Comparison of ENCODE assay signal across 16 cellular contexts in the genomic region with DNA sequence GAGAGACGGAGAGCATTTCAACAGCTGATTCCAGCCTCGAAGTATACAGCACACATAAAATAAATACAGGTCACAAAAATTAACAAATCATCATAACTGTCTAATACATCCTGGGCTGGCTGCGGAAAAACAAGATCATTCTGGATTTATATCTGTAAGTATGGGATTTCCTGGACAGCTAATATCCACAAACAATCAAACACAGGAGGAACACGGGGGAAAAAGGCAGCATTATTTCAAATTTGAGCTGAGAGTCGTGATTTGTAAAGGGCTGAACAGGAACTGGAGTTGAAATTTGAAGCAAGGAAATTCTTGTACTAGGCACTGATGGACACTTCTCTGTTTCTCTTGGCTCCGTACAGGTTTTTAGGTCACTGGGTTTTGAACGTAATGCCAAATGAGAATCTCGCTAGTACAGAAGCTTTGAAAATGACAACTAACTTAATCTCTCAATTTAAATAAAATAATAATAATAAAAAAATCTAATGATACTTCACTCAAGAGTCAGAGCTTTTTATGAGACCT.
DNase-seq lines count a peak whose midpoint lies in the region; ATAC-seq and TF ChIP-seq lines count a peak whose summit lies in the region.
"Had no signal": no experiment of that assay in that cellular context is flagged by ENCODE, and none has a peak within 500 bp of the region (broad histone marks: within the 10 kb centered on the region; RNA-seq: fewer than 3 reads in every experiment).

No MANE protein-coding gene starts in this region.

- H3K4me3 Mint-ChIP-seq in Calu3 (ENCODE audit: low read depth, unreplicated experiment) (peak overlapping the region; percentile 29), progenitor cell of endocrine pancreas (ENCODE audit: low read depth) (no peak overlapping the region)

- no peak overlapping the region for H3K4me3 ChIP-seq in left ventricle myocardium inferior

- peaks cover 23% of the 10 kb centered on the region for H3K4me1 Mint-ChIP-seq in Calu3 (ENCODE audit: low read depth, unreplicated experiment)
- H3K4me1 Mint-ChIP-seq in progenitor cell of endocrine pancreas (ENCODE audit: low read depth) = peaks cover 58% of the 10 kb centered on the region

- ATAC-seq in GM21717 (IDR thresholded peaks at IDR 0.05; ENCODE audit: unreplicated experiment) = no peak

- H3K27me3 Mint-ChIP-seq in Calu3 (ENCODE audit: unreplicated experiment) (no peaks in the 10 kb centered on the region), progenitor cell of endocrine pancreas (no peaks in the 10 kb centered on the region)

- H3K27ac Mint-ChIP-seq in Calu3 (ENCODE audit: unreplicated experiment) = peak overlapping the region; percentile 87
- peak overlapping the region; percentile 80 for H3K27ac Mint-ChIP-seq in progenitor cell of endocrine pancreas

- no peaks in the 10 kb centered on the region for H3K9me3 ChIP-seq in left ventricle myocardium inferior (replicated peaks)

- H3K27ac ChIP-seq in left ventricle myocardium inferior (replicated peaks) = peak overlapping the region; percentile 49
- H3K27ac ChIP-seq: KMS-11, WERI-Rb-1 had no signal

- no peaks in the 10 kb centered on the region for H3K36me3 Mint-ChIP-seq in Calu3 (ENCODE audit: insufficient read depth, unreplicated experiment)
- H3K36me3 Mint-ChIP-seq in progenitor cell of endocrine pancreas (ENCODE audit: insufficient read depth) = peaks cover 2% of the 10 kb centered on the region

- CTCF ChIA-PET in Calu3 (lab: Charles Lee) = no interaction called here

- no TSS peak for BruUV-seq in Calu3 (replicated peaks; lab: Mats Ljungman, UMichigan)

- DNase-seq in Calu3 = no peak
- peak; percentile 33 for DNase-seq in astrocyte of the hippocampus (ENCODE audit: low read depth, low spot score)
- DNase-seq in left ventricle myocardium inferior = no peak
- DNase-seq in progenitor cell of endocrine pancreas (ENCODE audit: low spot score, unreplicated experiment) = no peak
- DNase-seq in SKM-1 (lab: John Stamatoyannopoulos, UW; ENCODE audit: unreplicated experiment) = no peak
- DNase-seq in D341Med (ENCODE audit: low spot score) = no peak
- DNase-seq in AML-193 (lab: John Stamatoyannopoulos, UW) = no peak
- DNase-seq: activated CD8-positive, alpha-beta memory T cell treated with anti-CD3 and anti-CD28 coated beads, Interleukin-2, amount 50 U/mL, for 48 hours; DMS79 treated with DMSO at 0.1 percent for 48 hours; NCI-H187; NCI-H748 treated with DMSO at 0.1 percent for 48 hours; occipital lobe; stimulated activated CD8-positive, alpha-beta memory T cell treated with anti-CD3 and anti-CD28 coated beads, Interleukin-4, amount 100 ng/mL, for 48 hours; WERI-Rb-1 had no signal

- peaks cover 3% of the 10 kb centered on the region for H3K36me3 ChIP-seq in left ventricle myocardium inferior
- H3K36me3 ChIP-seq: WERI-Rb-1 had no signal

- no peak for TF ChIP-seq CTCF in Calu3 (IDR thresholded peaks at IDR 0.05; ENCODE audit: unreplicated experiment)
- no peak for TF ChIP-seq CTCF in left ventricle myocardium inferior (IDR thresholded peaks at IDR 0.05; ENCODE audit: borderline replicate concordance)
- no peak for TF ChIP-seq CTCF in progenitor cell of endocrine pancreas (IDR thresholded peaks at IDR 0.05; ENCODE audit: unreplicated experiment)

- no peaks in the 10 kb centered on the region for H3K9me3 Mint-ChIP-seq in Calu3 (ENCODE audit: low read depth, unreplicated experiment)
- no peaks in the 10 kb centered on the region for H3K9me3 Mint-ChIP-seq in progenitor cell of endocrine pancreas (ENCODE audit: low read depth)

- no peaks in the 10 kb centered on the region for H3K27me3 ChIP-seq in left ventricle myocardium inferior (ENCODE audit: low read depth)

- H3K4me1 ChIP-seq in left ventricle myocardium inferior = peaks cover 69% of the 10 kb centered on the region

- intact Hi-C loops in Calu3 (cut with micrococcal nuclease; ENCODE audit: unreplicated experiment) = loop anchor here (2.0 to 5.0 kb wide), 3 partner anchors 21 to 299 kb away; no protein-coding TSS in a partner anchor
- intact Hi-C loops in left ventricle myocardium inferior (cut with micrococcal nuclease) = loop anchor here (5.0 kb wide), 1 partner anchor 61 kb away; no protein-coding TSS in a partner anchor
